In the genomic region with DNA sequence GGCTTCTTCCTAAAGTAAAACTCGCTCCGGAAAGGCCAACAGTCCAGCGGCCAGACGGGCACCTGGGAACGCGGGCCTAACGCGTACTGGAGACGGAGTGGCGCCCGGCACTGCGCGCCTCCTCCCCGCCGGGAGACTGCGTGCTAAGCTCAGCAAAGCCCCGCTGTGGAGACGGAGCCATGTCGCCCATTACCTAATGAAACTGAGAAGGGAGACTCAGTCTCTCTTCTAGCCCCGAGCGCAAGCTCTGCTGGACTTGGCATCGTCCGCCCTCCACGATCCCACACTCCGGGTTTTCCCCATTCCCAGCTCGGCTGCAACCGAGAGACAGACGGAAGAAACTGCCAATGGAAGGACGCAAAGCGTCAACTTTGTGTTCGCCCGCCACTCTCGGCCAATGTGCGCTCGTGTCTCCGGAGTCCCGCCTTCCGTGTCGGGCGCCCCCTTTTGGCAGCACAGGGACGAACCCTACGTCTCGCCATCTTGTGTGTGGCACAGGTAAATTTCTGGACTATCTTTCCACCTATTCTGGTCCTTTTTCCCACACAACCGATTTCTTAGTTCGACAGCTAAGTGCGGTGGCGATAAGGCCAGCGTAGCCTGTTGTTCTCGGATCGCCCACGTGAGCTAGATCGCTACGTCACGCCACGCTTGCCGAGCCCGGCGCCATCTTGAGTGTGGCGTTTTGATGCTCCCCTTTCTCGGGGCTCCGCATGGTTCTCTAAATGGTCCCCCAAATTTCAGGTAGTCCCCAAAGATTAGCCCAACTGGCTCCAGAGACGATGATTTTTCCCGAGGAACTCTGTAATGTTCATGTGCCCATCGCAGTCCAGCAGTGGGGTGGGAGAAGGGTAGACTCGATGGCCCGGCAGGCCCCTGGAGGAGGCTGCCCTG, we compare ENCODE assay signal across 8 cellular contexts. TPM values are rescaled to one million over a fixed set of nuclear protein-coding genes. Genes with fewer than 3 reads are reported as not detected.
DNase-seq lines count a peak whose midpoint lies in the region; ATAC-seq lines count a peak whose summit lies in the region.

No MANE protein-coding gene starts in this region.

- ATAC-seq in GM21529 (IDR thresholded peaks at IDR 0.05; ENCODE audit: unreplicated experiment): peak; percentile 38

- H3K9ac ChIP-seq in muscle layer of colon (ENCODE audit: low read length): peak overlapping the region; percentile 83

- H3K4me1 ChIP-seq in esophagus (ENCODE audit: control insufficient read depth in 2 of 2, insufficient read depth in 2 of 2, low read length in 1 of 2): peaks cover 6 to 17% of the 10 kb centered on the region in 2 donors
- H3K4me1 ChIP-seq in muscle layer of colon (ENCODE audit: insufficient read depth, low read length): peaks cover 24% of the 10 kb centered on the region

- peaks cover 9% of the 10 kb centered on the region for H3K36me3 Mint-ChIP-seq in IgD-negative memory B cell
- H3K36me3 Mint-ChIP-seq in activated T-cell treated with anti-CD3 and anti-CD28 coated beads, Interleukin-2, amount 50 U/mL, for 24 hours (ENCODE audit: low read depth): peaks cover 54% of the 10 kb centered on the region

- H3K4me3 ChIP-seq in esophagus (ENCODE audit: low read depth in 1 of 2, low read length in 2 of 2) (peak overlapping the region; percentile 65 to 71), muscle layer of colon (ENCODE audit: low read depth in 1 of 2, low read length in 2 of 2) (peak overlapping the region; percentile 72 to 78)

- peaks cover 14 to 23% (median 18%) of the 10 kb centered on the region in 3 donors for H3K4me1 Mint-ChIP-seq in IgD-negative memory B cell
- peaks cover 27% of the 10 kb centered on the region for H3K4me1 Mint-ChIP-seq in activated T-cell treated with anti-CD3 and anti-CD28 coated beads, Interleukin-2, amount 50 U/mL, for 24 hours (ENCODE audit: low read depth)

- H3K4me3 Mint-ChIP-seq in IgD-negative memory B cell: peak overlapping the region; percentile 96 to 100 (median 97)
- peak overlapping the region; percentile 96 for H3K4me3 Mint-ChIP-seq in activated T-cell treated with anti-CD3 and anti-CD28 coated beads, Interleukin-2, amount 50 U/mL, for 24 hours

- H3K27me3 Mint-ChIP-seq in IgD-negative memory B cell: peaks cover 1% of the 10 kb centered on the region
- no peaks in the 10 kb centered on the region for H3K27me3 Mint-ChIP-seq in activated T-cell treated with anti-CD3 and anti-CD28 coated beads, Interleukin-2, amount 50 U/mL, for 24 hours

- DNase-seq in DMS53 (lab: John Stamatoyannopoulos, UW): peak; percentile 98
- DNase-seq in OCI-M1 (lab: John Stamatoyannopoulos, UW): peak; percentile 98
- DNase-seq in activated T-cell treated with anti-CD3 and anti-CD28 coated beads, Interleukin-2, amount 50 U/mL, for 24 hours: peak; percentile 97
- DNase-seq in stimulated activated CD8-positive, alpha-beta memory T cell treated with anti-CD3 and anti-CD28 coated beads, Interleukin-7, amount 100 ng/mL, for 24 hours (ENCODE audit: low read depth): peak; percentile 93

- H3K27ac Mint-ChIP-seq in IgD-negative memory B cell: peak overlapping the region; percentile 100
- peak overlapping the region; percentile 100 for H3K27ac Mint-ChIP-seq in activated T-cell treated with anti-CD3 and anti-CD28 coated beads, Interleukin-2, amount 50 U/mL, for 24 hours

- H3K27ac ChIP-seq in esophagus (ENCODE audit: low read depth in 2 of 2, low read length in 1 of 2) (peak overlapping the region; percentile 99 to 100), muscle layer of colon (ENCODE audit: low read depth, low read length) (peak overlapping the region; percentile 100)

- no peaks in the 10 kb centered on the region for H3K9me3 ChIP-seq in esophagus (ENCODE audit: control insufficient read depth in 2 of 2, insufficient read depth in 1 of 2, low read depth in 1 of 2, low read length in 1 of 2)
- no peaks in the 10 kb centered on the region for H3K9me3 ChIP-seq in muscle layer of colon (ENCODE audit: low read length)

- 1% methylated on average over 53 to 66 of the region's 66 CpGs for WGBS in esophagus, 2 donors

- peaks cover 0 to 1% (median 0%) of the 10 kb centered on the region in 3 donors for H3K9me3 Mint-ChIP-seq in IgD-negative memory B cell
- H3K9me3 Mint-ChIP-seq in activated T-cell treated with anti-CD3 and anti-CD28 coated beads, Interleukin-2, amount 50 U/mL, for 24 hours: no peaks in the 10 kb centered on the region

- H3K36me3 ChIP-seq in esophagus (ENCODE audit: control insufficient read depth in 2 of 2, insufficient read depth in 2 of 2, low read length in 1 of 2) (peaks cover 2 to 8% of the 10 kb centered on the region in 2 donors), muscle layer of colon (ENCODE audit: insufficient read depth, low read length) (peaks cover 8% of the 10 kb centered on the region)

- H3K27me3 ChIP-seq in esophagus (ENCODE audit: control insufficient read depth in 1 of 2, insufficient read depth in 2 of 2, low read length in 2 of 2) (no peaks in the 10 kb centered on the region), muscle layer of colon (ENCODE audit: control insufficient read depth in 1 of 2, insufficient read depth in 2 of 2, low read length in 2 of 2) (no peaks in the 10 kb centered on the region)

RNA-seq across cellular contexts. Expression of a gene that starts 1.3 kb away (rescaled TPM):
- polyA plus RNA-seq in IgD-negative memory B cell: 2,664 TPM
- polyA plus RNA-seq in esophagus: 1,000 to 10,000 TPM; 1,139 to 1,606 TPM

Comparison
In these comparisons a context has a peak if more than half of its experiments do, and no peak if none do; other contexts are left out.
1. Peak in every context shown above with its lines: DNase-seq, ATAC-seq, H3K4me3 ChIP-seq and H3K27ac ChIP-seq.